8 cellular contexts compared by ENCODE assay signal in the genomic region with DNA sequence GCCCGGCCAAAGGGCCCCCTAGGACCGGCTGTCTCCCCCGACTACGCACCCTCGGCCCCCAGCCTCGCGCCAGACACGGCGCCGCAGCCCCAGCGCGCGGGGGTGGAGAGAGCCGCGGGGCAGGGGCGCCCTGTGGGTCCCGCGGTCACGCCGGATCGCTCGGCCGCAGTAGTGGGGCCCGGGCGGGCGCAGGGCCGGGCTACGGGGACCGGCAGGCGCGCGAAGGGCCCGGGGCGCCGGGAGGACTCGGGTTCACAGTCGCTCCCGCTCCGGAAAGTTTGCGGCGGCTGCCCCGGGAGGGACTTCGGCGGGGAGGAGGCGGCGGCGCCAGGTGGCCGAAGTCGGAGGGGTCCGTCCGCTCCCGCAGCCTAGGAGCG. TPM values are rescaled to one million over a fixed set of nuclear protein-coding genes. Genes with fewer than 3 reads are reported as not detected.
A peak's percentile ranks its signal among the peaks of the same experiment; 100 is the strongest.
DNase-seq lines count a peak whose midpoint lies in the region; ATAC-seq, FAIRE-seq and TF ChIP-seq lines count a peak whose summit lies in the region.

No MANE protein-coding gene starts in this region.

- peak overlapping the region; percentile 97 for H2AFZ ChIP-seq in GM23338

- H3K4me1 Mint-ChIP-seq in GM23338, result peaks cover 12% of the 10 kb centered on the region
- peaks cover 9% of the 10 kb centered on the region for H3K4me1 Mint-ChIP-seq in activated CD8-positive, alpha-beta T cell treated with anti-CD3 and anti-CD28 coated beads, Interleukin-2, amount 10 ng/mL, durations not matched to agents 7 days and 5 days (ENCODE audit: low read depth)

- H3K4me3 ChIP-seq in GM23338 (peak overlapping the region; percentile 83), left ventricle myocardium inferior (peak overlapping the region; percentile 88), retinal pigment epithelial cell (ENCODE audit: low read length) (peak overlapping the region; percentile 56)

- POLR2A ChIA-PET in activated CD8-positive, alpha-beta T cell treated with anti-CD3 and anti-CD28 coated beads, Interleukin-2, amount 10 ng/mL, durations not matched to agents 7 days and 5 days (lab: Charles Lee), result no interaction called here

- H3K79me2 ChIP-seq in GM23338 (replicated peaks; ENCODE audit: insufficient read depth), result no peaks in the 10 kb centered on the region

- no peaks in the 10 kb centered on the region for H3K9me2 ChIP-seq in GM23338 (ENCODE audit: insufficient read depth)

- H3K4me3 Mint-ChIP-seq in GM23338, result peak overlapping the region; percentile 70; the same call in 2 of the 3 replicates
- peak overlapping the region; percentile 55 for H3K4me3 Mint-ChIP-seq in activated CD8-positive, alpha-beta T cell treated with anti-CD3 and anti-CD28 coated beads, Interleukin-2, amount 10 ng/mL, durations not matched to agents 7 days and 5 days

- no peak for TF ChIP-seq CTCF in GM23338 (conservative IDR thresholded peaks at IDR 0.05; ENCODE audit: low read depth in 2 of 2)
- TF ChIP-seq CTCF in left ventricle myocardium inferior (IDR thresholded peaks at IDR 0.05; ENCODE audit: borderline replicate concordance), result no peak
- no peak for TF ChIP-seq CTCF in retinal pigment epithelial cell (conservative IDR thresholded peaks at IDR 0.05; ENCODE audit: low read depth, low read length)

- no peak for FAIRE-seq in GM19239 (lab: Jason Lieb, UNC)

- H3K4me1 ChIP-seq in GM23338 (ENCODE audit: insufficient read depth) (peaks cover 3% of the 10 kb centered on the region), left ventricle myocardium inferior (peaks cover 26% of the 10 kb centered on the region)

- H3K9me3 Mint-ChIP-seq in GM23338, result peaks cover 6% of the 10 kb centered on the region; the same call in 2 of the 3 replicates
- H3K9me3 Mint-ChIP-seq in activated CD8-positive, alpha-beta T cell treated with anti-CD3 and anti-CD28 coated beads, Interleukin-2, amount 10 ng/mL, durations not matched to agents 7 days and 5 days (ENCODE audit: insufficient read depth), result peaks cover 9% of the 10 kb centered on the region

- DNase-seq in GM23338 (ENCODE audit: low spot score) (peak; percentile 48), left ventricle myocardium inferior (no peak), retinal pigment epithelial cell (ENCODE audit: low read depth) (no peak), GM19239 (ENCODE audit: insufficient read length, low spot score) (no peak), GM19240 (ENCODE audit: insufficient read length, low spot score) (no peak)
- no peak for DNase-seq in activated CD8-positive, alpha-beta T cell treated with anti-CD3 and anti-CD28 coated beads, Interleukin-2, amount 10 ng/mL, durations not matched to agents 7 days and 5 days

- H3K27ac Mint-ChIP-seq in GM23338, result no peak overlapping the region
- no peak overlapping the region for H3K27ac Mint-ChIP-seq in activated CD8-positive, alpha-beta T cell treated with anti-CD3 and anti-CD28 coated beads, Interleukin-2, amount 10 ng/mL, durations not matched to agents 7 days and 5 days

- peak overlapping the region; percentile 97 for H3K4me2 ChIP-seq in GM23338

- no peaks in the 10 kb centered on the region for H3F3A ChIP-seq in GM23338 (replicated peaks; ENCODE audit: low read depth)

- intact Hi-C loops in left ventricle myocardium inferior (cut with micrococcal nuclease), result no loop called here

- H3K27me3 ChIP-seq in GM23338 (ENCODE audit: insufficient read depth) (peaks cover 45% of the 10 kb centered on the region), left ventricle myocardium inferior (ENCODE audit: low read depth) (no peaks in the 10 kb centered on the region)

- H3K36me3 ChIP-seq in GM23338 (ENCODE audit: insufficient read depth) (no peaks in the 10 kb centered on the region), left ventricle myocardium inferior (no peaks in the 10 kb centered on the region)

- H3K36me3 Mint-ChIP-seq in GM23338 (ENCODE audit: low read depth), result peaks cover 3% of the 10 kb centered on the region; the same call in 1 of the 3 replicates
- peaks cover 7% of the 10 kb centered on the region for H3K36me3 Mint-ChIP-seq in activated CD8-positive, alpha-beta T cell treated with anti-CD3 and anti-CD28 coated beads, Interleukin-2, amount 10 ng/mL, durations not matched to agents 7 days and 5 days (ENCODE audit: low read depth)

- CTCF ChIA-PET in activated CD8-positive, alpha-beta T cell treated with anti-CD3 and anti-CD28 coated beads, Interleukin-2, amount 10 ng/mL, durations not matched to agents 7 days and 5 days (lab: Charles Lee), result no interaction called here

- no peaks in the 10 kb centered on the region for H4K20me1 ChIP-seq in GM23338 (replicated peaks; ENCODE audit: insufficient read depth)

- peak; percentile 28 for ATAC-seq in GM23338
- peak; percentile 43 for ATAC-seq in activated CD8-positive, alpha-beta T cell treated with anti-CD3 and anti-CD28 coated beads, Interleukin-2, amount 10 ng/mL, durations not matched to agents 7 days and 5 days
- ATAC-seq in HG02763 (IDR thresholded peaks at IDR 0.05; ENCODE audit: unreplicated experiment), result no peak
- ATAC-seq in HG03045 (IDR thresholded peaks at IDR 0.05; ENCODE audit: unreplicated experiment), result no peak

- H3K27ac ChIP-seq in GM23338 (ENCODE audit: low read depth), result no peak overlapping the region
- H3K27ac ChIP-seq in left ventricle myocardium inferior (replicated peaks), result peak overlapping the region; percentile 92

- H3K9me3 ChIP-seq in left ventricle myocardium inferior (replicated peaks), result no peaks in the 10 kb centered on the region

- peaks cover 32% of the 10 kb centered on the region for H3K27me3 Mint-ChIP-seq in GM23338 (ENCODE audit: insufficient read depth, low read depth, poor library complexity)
- peaks cover 37% of the 10 kb centered on the region for H3K27me3 Mint-ChIP-seq in activated CD8-positive, alpha-beta T cell treated with anti-CD3 and anti-CD28 coated beads, Interleukin-2, amount 10 ng/mL, durations not matched to agents 7 days and 5 days (ENCODE audit: low read depth)

TF ChIP-seq in GM23338, 12 proteins besides CTCF, POLR2A, EP300 and RAD21:
- TF ChIP-seq, protein P1, sequence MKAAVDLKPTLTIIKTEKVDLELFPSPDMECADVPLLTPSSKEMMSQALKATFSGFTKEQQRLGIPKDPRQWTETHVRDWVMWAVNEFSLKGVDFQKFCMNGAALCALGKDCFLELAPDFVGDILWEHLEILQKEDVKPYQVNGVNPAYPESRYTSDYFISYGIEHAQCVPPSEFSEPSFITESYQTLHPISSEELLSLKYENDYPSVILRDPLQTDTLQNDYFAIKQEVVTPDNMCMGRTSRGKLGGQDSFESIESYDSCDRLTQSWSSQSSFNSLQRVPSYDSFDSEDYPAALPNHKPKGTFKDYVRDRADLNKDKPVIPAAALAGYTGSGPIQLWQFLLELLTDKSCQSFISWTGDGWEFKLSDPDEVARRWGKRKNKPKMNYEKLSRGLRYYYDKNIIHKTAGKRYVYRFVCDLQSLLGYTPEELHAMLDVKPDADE (IDR thresholded peaks at IDR 0.05), result no peak
- peak; percentile 48 for TF ChIP-seq EZH2 (IDR thresholded peaks at IDR 0.05; ENCODE audit: low read depth, unreplicated experiment)

RNA-seq across cellular contexts. Expression of a gene that starts 7.1 kb away (rescaled TPM):
- total RNA-seq in GM23338 (2014; rRNA removed; shearing (Covaris generic)), result 21.7 and 25.4 TPM in 2 replicates
- 11.5 and 13.7 TPM in 2 replicates for polyA plus RNA-seq in GM23338 (2016; fragmentation: Nextera tagmentation; extraction: Ambion mirVana)
- total RNA-seq in activated CD8-positive, alpha-beta T cell treated with anti-CD3 and anti-CD28 coated beads, Interleukin-2, amount 10 ng/mL, durations not matched to agents 7 days and 5 days, result 10 to 100 TPM in 1 of 2 experiments, 1 to 10 TPM in 1; 9.5 to 10.3 TPM
- 3.2 TPM for total RNA-seq in left ventricle myocardium inferior

RNA-seq across cellular contexts. Expression of a gene that starts 32.6 kb away (rescaled TPM):
- 12.2 and 19.3 TPM in 2 replicates for total RNA-seq in GM23338 (2014; rRNA removed; shearing (Covaris generic))
- 6.7 and 8.0 TPM in 2 replicates for polyA plus RNA-seq in GM23338 (2016; fragmentation: Nextera tagmentation; extraction: Ambion mirVana)
- under 1 TPM; 0.34 to 0.84 TPM for total RNA-seq in activated CD8-positive, alpha-beta T cell treated with anti-CD3 and anti-CD28 coated beads, Interleukin-2, amount 10 ng/mL, durations not matched to agents 7 days and 5 days
- total RNA-seq in left ventricle myocardium inferior, result 1.5 TPM

Comparison
In these comparisons a context has a peak if more than half of its experiments do, and no peak if none do; other contexts are left out.
1. ATAC-seq: peak in GM23338 (single experiment) and activated CD8-positive, alpha-beta T cell treated with anti-CD3 and anti-CD28 coated beads, Interleukin-2, amount 10 ng/mL, durations not matched to agents 7 days and 5 days (single experiment); none in HG02763 (single experiment) and HG03045 (single experiment).
2. Peak in every context shown above with its lines, with median percentiles within 50 percentile points of each other: H3K4me3 ChIP-seq.